In genomic region chr4:244471-244870, GRCh38 we compare ENCODE assay signal across 8 cellular contexts.
A peak's percentile ranks its signal among the peaks of the same experiment; 100 is the strongest.
DNase-seq lines count a peak whose midpoint lies in the region; ATAC-seq and TF ChIP-seq lines count a peak whose summit lies in the region.

No MANE protein-coding gene starts in this region.

- no peaks in the 10 kb centered on the region for H3K9me3 ChIP-seq in prostate gland

- DNase-seq in NCI-H2227 (lab: John Stamatoyannopoulos, UW; ENCODE audit: unreplicated experiment): peak; percentile 7
- no peak for DNase-seq in NCI-H2227 treated with DMSO at 0.1 percent for 48 hours (lab: John Stamatoyannopoulos, UW)
- peak; percentile 45 for DNase-seq in NCI-H1694 (lab: John Stamatoyannopoulos, UW)
- peak; percentile 69 for DNase-seq in activated CD8-positive, alpha-beta T cell treated with anti-CD3 and anti-CD28 coated beads for 36 hours
- DNase-seq in erythroblast (lab: John Stamatoyannopoulos, UW): peak; percentile 47 to 60
- no peak for DNase-seq in prostate gland (ENCODE audit: low spot score)
- DNase-seq in posterior vena cava (ENCODE audit: low spot score): no peak

- H3K4me1 ChIP-seq in prostate gland (replicated peaks): no peaks in the 10 kb centered on the region

- peak; percentile 43 for ATAC-seq in activated CD8-positive, alpha-beta T cell treated with anti-CD3 and anti-CD28 coated beads for 36 hours
- no peak for ATAC-seq in GM18873 (IDR thresholded peaks at IDR 0.05; ENCODE audit: low FRiP score, unreplicated experiment)

- no peak for TF ChIP-seq POLR2A in erythroblast (IDR thresholded peaks at IDR 0.05; ENCODE audit: low read length)
- TF ChIP-seq POLR2A in prostate gland (IDR thresholded peaks at IDR 0.05): no peak

- H3K9me3 Mint-ChIP-seq in activated CD8-positive, alpha-beta T cell treated with anti-CD3 and anti-CD28 coated beads for 36 hours: peaks cover 13% of the 10 kb centered on the region

- no peak overlapping the region for H3K4me3 ChIP-seq in prostate gland

- H3K36me3 Mint-ChIP-seq in activated CD8-positive, alpha-beta T cell treated with anti-CD3 and anti-CD28 coated beads for 36 hours (ENCODE audit: low read depth): no peaks in the 10 kb centered on the region

- intact Hi-C loops in activated CD8-positive, alpha-beta T cell treated with anti-CD3 and anti-CD28 coated beads for 36 hours (cut with micrococcal nuclease): no loop called here
- intact Hi-C loops in prostate gland (cut with DNase I): no loop called here
- intact Hi-C loops in posterior vena cava (cut with DNase I): no loop called here

- peak; percentile 86 for TF ChIP-seq CTCF in activated CD8-positive, alpha-beta T cell treated with anti-CD3 and anti-CD28 coated beads for 36 hours (IDR thresholded peaks at IDR 0.05)
- TF ChIP-seq CTCF in prostate gland (IDR thresholded peaks at IDR 0.05): peak in 3 of 4 experiments; percentile 35 to 52 (median 51)

- no peaks in the 10 kb centered on the region for H3K27me3 Mint-ChIP-seq in activated CD8-positive, alpha-beta T cell treated with anti-CD3 and anti-CD28 coated beads for 36 hours

- no peak overlapping the region for H3K27ac ChIP-seq in prostate gland

- 46% methylated on average over 7 of the region's 7 CpGs for WGBS in prostate gland

- POLR2A ChIA-PET in activated CD8-positive, alpha-beta T cell treated with anti-CD3 and anti-CD28 coated beads for 36 hours (lab: Charles Lee): interaction anchor here (0.6 kb wide), 1 partner anchor 84 kb away, joined by 4 read pairs; no protein-coding TSS in a partner anchor

- peaks cover 7% of the 10 kb centered on the region for H3K4me1 Mint-ChIP-seq in activated CD8-positive, alpha-beta T cell treated with anti-CD3 and anti-CD28 coated beads for 36 hours (ENCODE audit: low read depth)

- H3K4me3 Mint-ChIP-seq in activated CD8-positive, alpha-beta T cell treated with anti-CD3 and anti-CD28 coated beads for 36 hours: no peak overlapping the region

- no peaks in the 10 kb centered on the region for H3K27me3 ChIP-seq in prostate gland (replicated peaks; ENCODE audit: insufficient read depth)

- no peak overlapping the region for H3K27ac Mint-ChIP-seq in activated CD8-positive, alpha-beta T cell treated with anti-CD3 and anti-CD28 coated beads for 36 hours

- H3K36me3 ChIP-seq in prostate gland: no peaks in the 10 kb centered on the region

- CTCF ChIA-PET in activated CD8-positive, alpha-beta T cell treated with anti-CD3 and anti-CD28 coated beads for 36 hours (lab: Charles Lee): interaction anchor here (0.8 to 2.1 kb wide), 7 partner anchors 86 to 429 kb away, joined by 3 to 5 read pairs (median 4); partner anchors contain the start of genes ATP5ME and ZNF718

Comparison
In these comparisons a context has a peak if more than half of its experiments do, and no peak if none do; other contexts are left out.
1. DNase-seq: peak in NCI-H2227 (single experiment), NCI-H1694 (single experiment), activated CD8-positive, alpha-beta T cell treated with anti-CD3 and anti-CD28 coated beads for 36 hours (single experiment) and erythroblast (2 of 2); none in NCI-H2227 treated with DMSO at 0.1 percent for 48 hours (single experiment), prostate gland (single experiment) and posterior vena cava (single experiment).